Comparison of ENCODE assay signal across 8 cellular contexts in the genomic region with DNA sequence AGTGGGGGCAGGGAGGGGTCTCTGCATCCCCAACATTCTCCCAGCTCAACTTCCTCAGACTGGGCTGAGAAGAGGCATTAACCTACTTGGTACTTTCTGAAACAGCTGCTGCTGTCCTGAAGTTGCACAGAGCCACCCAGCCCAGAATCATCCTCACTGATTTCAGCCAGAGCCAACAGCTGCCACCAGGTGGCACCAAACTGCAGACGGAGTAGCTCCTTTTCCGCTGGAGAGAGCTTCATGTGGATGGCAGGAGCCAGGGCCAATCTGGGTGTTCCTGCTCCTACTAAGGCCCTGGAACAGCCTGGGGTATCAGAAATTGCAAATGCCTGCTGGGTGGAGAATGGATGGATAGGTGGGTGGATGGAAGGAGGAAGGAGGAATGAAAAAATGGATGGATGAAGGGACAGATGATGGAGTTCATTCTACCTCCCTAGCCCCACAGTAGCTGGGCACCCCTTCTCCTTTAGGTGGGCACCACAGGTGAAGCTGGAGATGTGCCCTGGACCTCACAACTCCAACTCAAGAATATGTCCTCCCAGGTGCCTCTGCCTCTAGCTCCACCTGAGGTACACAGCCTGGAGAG. TPM values are rescaled to one million over a fixed set of nuclear protein-coding genes. Genes with fewer than 3 reads are reported as not detected.
DNase-seq lines count a peak whose midpoint lies in the region; ATAC-seq and TF ChIP-seq lines count a peak whose summit lies in the region.

No MANE protein-coding gene starts in this region.

- H3K27me3 Mint-ChIP-seq in natural killer cell (ENCODE audit: low read depth in 2 of 2): peaks cover 47 to 49% of the 10 kb centered on the region in 2 donors

- H3K4me3 Mint-ChIP-seq in natural killer cell: no peak overlapping the region
- no peak overlapping the region for H3K4me3 Mint-ChIP-seq in stimulated activated effector memory CD8-positive, alpha-beta T cell treated with anti-CD3 and anti-CD28 coated beads, Interleukin-12 subunit alpha, Interleukin-12 subunit beta, amount 100 ng/mL, for 72 hours

- H3K9me3 Mint-ChIP-seq in natural killer cell: no peaks in the 10 kb centered on the region
- no peaks in the 10 kb centered on the region for H3K9me3 Mint-ChIP-seq in stimulated activated effector memory CD8-positive, alpha-beta T cell treated with anti-CD3 and anti-CD28 coated beads, Interleukin-12 subunit alpha, Interleukin-12 subunit beta, amount 100 ng/mL, for 72 hours

- H3K4me3 ChIP-seq in epithelial cell of proximal tubule (ENCODE audit: low read depth, low read length): no peak overlapping the region

- DNase-seq in GM03348 (ENCODE audit: low spot score) (peak; percentile 93), epithelial cell of proximal tubule (ENCODE audit: low read depth) (peak; percentile 9), natural killer cell (peak; percentile 70)
- DNase-seq in NK-92 treated with Interleukin-12 subunit alpha and Interleukin-12 subunit beta, amount 100 ng/mL, for 24 hours (lab: John Stamatoyannopoulos, UW): peak; percentile 28
- DNase-seq in activated CD8-positive, alpha-beta memory T cell treated with anti-CD3 and anti-CD28 coated beads, Interleukin-2, amount 50 U/mL, for 4 hours: peak; percentile 71
- DNase-seq in stimulated activated effector memory CD8-positive, alpha-beta T cell treated with anti-CD3 and anti-CD28 coated beads, Interleukin-12 subunit alpha, Interleukin-12 subunit beta, amount 100 ng/mL, for 72 hours (ENCODE audit: low spot score in 2 of 2): peak; percentile 70 to 87

- intact Hi-C loops in natural killer cell (cut with micrococcal nuclease): loop anchor here (1.0 kb wide), 3 partner anchors 105 to 200 kb away; no protein-coding TSS in a partner anchor

- H3K4me1 Mint-ChIP-seq in natural killer cell: peaks cover 4 to 5% of the 10 kb centered on the region in 2 donors
- H3K4me1 Mint-ChIP-seq in stimulated activated effector memory CD8-positive, alpha-beta T cell treated with anti-CD3 and anti-CD28 coated beads, Interleukin-12 subunit alpha, Interleukin-12 subunit beta, amount 100 ng/mL, for 72 hours: peaks cover 11% of the 10 kb centered on the region

- H3K27ac Mint-ChIP-seq in natural killer cell: no peak overlapping the region
- no peak overlapping the region for H3K27ac Mint-ChIP-seq in stimulated activated effector memory CD8-positive, alpha-beta T cell treated with anti-CD3 and anti-CD28 coated beads, Interleukin-12 subunit alpha, Interleukin-12 subunit beta, amount 100 ng/mL, for 72 hours

- ATAC-seq in HG03025 (IDR thresholded peaks at IDR 0.05; ENCODE audit: low FRiP score, unreplicated experiment): peak; percentile 61
- ATAC-seq in natural killer cell: peak; percentile 65 to 91 (median 85)
- ATAC-seq in stimulated activated effector memory CD8-positive, alpha-beta T cell treated with anti-CD3 and anti-CD28 coated beads, Interleukin-12 subunit alpha, Interleukin-12 subunit beta, amount 100 ng/mL, for 72 hours: peak; percentile 71
- ATAC-seq in HG03097 (IDR thresholded peaks at IDR 0.05; ENCODE audit: low FRiP score, unreplicated experiment): no peak

- H3K36me3 Mint-ChIP-seq in natural killer cell: no peaks in the 10 kb centered on the region
- no peaks in the 10 kb centered on the region for H3K36me3 Mint-ChIP-seq in stimulated activated effector memory CD8-positive, alpha-beta T cell treated with anti-CD3 and anti-CD28 coated beads, Interleukin-12 subunit alpha, Interleukin-12 subunit beta, amount 100 ng/mL, for 72 hours

- TF ChIP-seq CTCF in epithelial cell of proximal tubule (conservative IDR thresholded peaks at IDR 0.05; ENCODE audit: low read depth, low read length): peak; percentile 97
- TF ChIP-seq CTCF in natural killer cell (IDR thresholded peaks at IDR 0.05): peak; percentile 80

RNA-seq across cellular contexts. Expression of gene DRGX, which starts 11.8 kb away (rescaled TPM):
- total RNA-seq in epithelial cell of proximal tubule (not detected in 2 replicates), natural killer cell (not detected)

Comparison
In these comparisons a context has a peak if more than half of its experiments do, and no peak if none do; other contexts are left out.
1. DNase-seq: peak in every context shown above with its lines; median percentile 93 in GM03348; 78 in stimulated activated effector memory CD8-positive, alpha-beta T cell treated with anti-CD3 and anti-CD28 coated beads, Interleukin-12 subunit alpha, Interleukin-12 subunit beta, amount 100 ng/mL, for 72 hours; 71 in activated CD8-positive, alpha-beta memory T cell treated with anti-CD3 and anti-CD28 coated beads, Interleukin-2, amount 50 U/mL, for 4 hours; 70 in natural killer cell; 28 in NK-92 treated with Interleukin-12 subunit alpha and Interleukin-12 subunit beta, amount 100 ng/mL, for 24 hours; 9 in epithelial cell of proximal tubule.